In the genomic region with DNA sequence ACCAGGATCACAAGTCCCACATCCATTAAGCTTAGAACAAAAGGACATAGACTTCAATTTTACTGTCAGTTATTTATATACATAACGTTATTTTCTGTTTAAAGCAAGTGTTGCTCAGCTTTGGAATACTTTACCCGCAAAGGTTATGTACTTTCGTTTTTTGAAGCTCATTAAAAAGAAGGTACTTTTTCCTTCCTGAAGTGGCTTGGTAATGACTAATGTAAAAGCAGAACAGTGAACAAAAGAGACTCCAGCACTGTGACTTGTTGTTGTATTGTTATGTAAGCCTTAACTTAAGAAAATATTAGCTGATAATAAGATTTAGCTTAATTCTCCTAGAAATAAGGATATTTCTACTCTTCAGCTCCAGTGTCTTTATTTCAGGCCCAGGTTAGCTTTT, we compare ENCODE assay signal across 1 cellular context.
A peak's percentile ranks its signal among the peaks of the same experiment; 100 is the strongest.
TF ChIP-seq lines count a peak whose summit lies in the region.

No MANE protein-coding gene starts in this region.

TF ChIP-seq in GM12878, 131 proteins besides CTCF, POLR2A, EP300 and RAD21 (continued from another document and continues in another):
- peak; percentile 73 for TF ChIP-seq ATF7 (IDR thresholded peaks at IDR 0.05; ENCODE audit: low read depth)
- TF ChIP-seq, protein P1, sequence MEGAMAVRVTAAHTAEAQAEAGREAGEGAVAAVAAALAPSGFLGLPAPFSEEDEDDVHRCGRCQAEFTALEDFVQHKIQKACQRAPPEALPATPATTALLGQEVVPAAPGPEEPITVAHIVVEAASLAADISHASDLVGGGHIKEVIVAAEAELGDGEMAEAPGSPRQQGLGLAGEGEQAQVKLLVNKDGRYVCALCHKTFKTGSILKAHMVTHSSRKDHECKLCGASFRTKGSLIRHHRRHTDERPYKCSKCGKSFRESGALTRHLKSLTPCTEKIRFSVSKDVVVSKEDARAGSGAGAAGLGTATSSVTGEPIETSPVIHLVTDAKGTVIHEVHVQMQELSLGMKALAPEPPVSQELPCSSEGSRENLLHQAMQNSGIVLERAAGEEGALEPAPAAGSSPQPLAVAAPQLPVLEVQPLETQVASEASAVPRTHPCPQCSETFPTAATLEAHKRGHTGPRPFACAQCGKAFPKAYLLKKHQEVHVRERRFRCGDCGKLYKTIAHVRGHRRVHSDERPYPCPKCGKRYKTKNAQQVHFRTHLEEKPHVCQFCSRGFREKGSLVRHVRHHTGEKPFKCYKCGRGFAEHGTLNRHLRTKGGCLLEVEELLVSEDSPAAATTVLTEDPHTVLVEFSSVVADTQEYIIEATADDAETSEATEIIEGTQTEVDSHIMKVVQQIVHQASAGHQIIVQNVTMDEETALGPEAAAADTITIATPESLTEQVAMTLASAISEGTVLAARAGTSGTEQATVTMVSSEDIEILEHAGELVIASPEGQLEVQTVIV (IDR thresholded peaks at IDR 0.05; ENCODE audit: borderline replicate concordance, partially characterized antibody): no peak
- no peak for TF ChIP-seq SIX5 (IDR thresholded peaks at IDR 0.05; ENCODE audit: low read depth, low read length, severe bottlenecking)
- TF ChIP-seq MEF2B (IDR thresholded peaks at IDR 0.05; ENCODE audit: partially characterized antibody, poor library complexity, severe bottlenecking): peak; percentile 40
- TF ChIP-seq, protein P2, sequence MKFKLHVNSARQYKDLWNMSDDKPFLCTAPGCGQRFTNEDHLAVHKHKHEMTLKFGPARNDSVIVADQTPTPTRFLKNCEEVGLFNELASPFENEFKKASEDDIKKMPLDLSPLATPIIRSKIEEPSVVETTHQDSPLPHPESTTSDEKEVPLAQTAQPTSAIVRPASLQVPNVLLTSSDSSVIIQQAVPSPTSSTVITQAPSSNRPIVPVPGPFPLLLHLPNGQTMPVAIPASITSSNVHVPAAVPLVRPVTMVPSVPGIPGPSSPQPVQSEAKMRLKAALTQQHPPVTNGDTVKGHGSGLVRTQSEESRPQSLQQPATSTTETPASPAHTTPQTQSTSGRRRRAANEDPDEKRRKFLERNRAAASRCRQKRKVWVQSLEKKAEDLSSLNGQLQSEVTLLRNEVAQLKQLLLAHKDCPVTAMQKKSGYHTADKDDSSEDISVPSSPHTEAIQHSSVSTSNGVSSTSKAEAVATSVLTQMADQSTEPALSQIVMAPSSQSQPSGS (IDR thresholded peaks at IDR 0.05; ENCODE audit: low read length): 0 out of 2 replicates have a peak, but pooled peaks have one; percentile 19
- no peak for TF ChIP-seq SMC3 (IDR thresholded peaks at IDR 0.05; ENCODE audit: borderline replicate concordance, low read length)
- TF ChIP-seq ESRRA (IDR thresholded peaks at IDR 0.05; ENCODE audit: low read length): no peak
- no peak for TF ChIP-seq ZNF217 (IDR thresholded peaks at IDR 0.05)
- TF ChIP-seq, protein P3, sequence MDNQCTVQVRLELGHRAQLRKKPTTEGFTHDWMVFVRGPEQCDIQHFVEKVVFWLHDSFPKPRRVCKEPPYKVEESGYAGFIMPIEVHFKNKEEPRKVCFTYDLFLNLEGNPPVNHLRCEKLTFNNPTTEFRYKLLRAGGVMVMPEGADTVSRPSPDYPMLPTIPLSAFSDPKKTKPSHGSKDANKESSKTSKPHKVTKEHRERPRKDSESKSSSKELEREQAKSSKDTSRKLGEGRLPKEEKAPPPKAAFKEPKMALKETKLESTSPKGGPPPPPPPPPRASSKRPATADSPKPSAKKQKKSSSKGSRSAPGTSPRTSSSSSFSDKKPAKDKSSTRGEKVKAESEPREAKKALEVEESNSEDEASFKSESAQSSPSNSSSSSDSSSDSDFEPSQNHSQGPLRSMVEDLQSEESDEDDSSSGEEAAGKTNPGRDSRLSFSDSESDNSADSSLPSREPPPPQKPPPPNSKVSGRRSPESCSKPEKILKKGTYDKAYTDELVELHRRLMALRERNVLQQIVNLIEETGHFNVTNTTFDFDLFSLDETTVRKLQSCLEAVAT (IDR thresholded peaks at IDR 0.05): no peak
- TF ChIP-seq SP1 (IDR thresholded peaks at IDR 0.05; ENCODE audit: low read depth, low read length): no peak
- no peak for TF ChIP-seq CBFB (IDR thresholded peaks at IDR 0.05; ENCODE audit: low read depth)
- TF ChIP-seq, protein P4, sequence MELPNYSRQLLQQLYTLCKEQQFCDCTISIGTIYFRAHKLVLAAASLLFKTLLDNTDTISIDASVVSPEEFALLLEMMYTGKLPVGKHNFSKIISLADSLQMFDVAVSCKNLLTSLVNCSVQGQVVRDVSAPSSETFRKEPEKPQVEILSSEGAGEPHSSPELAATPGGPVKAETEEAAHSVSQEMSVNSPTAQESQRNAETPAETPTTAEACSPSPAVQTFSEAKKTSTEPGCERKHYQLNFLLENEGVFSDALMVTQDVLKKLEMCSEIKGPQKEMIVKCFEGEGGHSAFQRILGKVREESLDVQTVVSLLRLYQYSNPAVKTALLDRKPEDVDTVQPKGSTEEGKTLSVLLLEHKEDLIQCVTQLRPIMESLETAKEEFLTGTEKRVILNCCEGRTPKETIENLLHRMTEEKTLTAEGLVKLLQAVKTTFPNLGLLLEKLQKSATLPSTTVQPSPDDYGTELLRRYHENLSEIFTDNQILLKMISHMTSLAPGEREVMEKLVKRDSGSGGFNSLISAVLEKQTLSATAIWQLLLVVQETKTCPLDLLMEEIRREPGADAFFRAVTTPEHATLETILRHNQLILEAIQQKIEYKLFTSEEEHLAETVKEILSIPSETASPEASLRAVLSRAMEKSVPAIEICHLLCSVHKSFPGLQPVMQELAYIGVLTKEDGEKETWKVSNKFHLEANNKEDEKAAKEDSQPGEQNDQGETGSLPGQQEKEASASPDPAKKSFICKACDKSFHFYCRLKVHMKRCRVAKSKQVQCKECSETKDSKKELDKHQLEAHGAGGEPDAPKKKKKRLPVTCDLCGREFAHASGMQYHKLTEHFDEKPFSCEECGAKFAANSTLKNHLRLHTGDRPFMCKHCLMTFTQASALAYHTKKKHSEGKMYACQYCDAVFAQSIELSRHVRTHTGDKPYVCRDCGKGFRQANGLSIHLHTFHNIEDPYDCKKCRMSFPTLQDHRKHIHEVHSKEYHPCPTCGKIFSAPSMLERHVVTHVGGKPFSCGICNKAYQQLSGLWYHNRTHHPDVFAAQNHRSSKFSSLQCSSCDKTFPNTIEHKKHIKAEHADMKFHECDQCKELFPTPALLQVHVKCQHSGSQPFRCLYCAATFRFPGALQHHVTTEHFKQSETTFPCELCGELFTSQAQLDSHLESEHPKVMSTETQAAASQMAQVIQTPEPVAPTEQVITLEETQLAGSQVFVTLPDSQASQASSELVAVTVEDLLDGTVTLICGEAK (IDR thresholded peaks at IDR 0.05; ENCODE audit: borderline replicate concordance): no peak
- TF ChIP-seq ZSCAN29 (IDR thresholded peaks at IDR 0.05): no peak
- no peak for TF ChIP-seq CREM (IDR thresholded peaks at IDR 0.05; ENCODE audit: low read depth)
- no peak for TF ChIP-seq IRF4 (IDR thresholded peaks at IDR 0.05; ENCODE audit: low read depth, low read length)
- TF ChIP-seq HCFC1 (IDR thresholded peaks at IDR 0.05; ENCODE audit: low read length): no peak
- TF ChIP-seq, protein P5, sequence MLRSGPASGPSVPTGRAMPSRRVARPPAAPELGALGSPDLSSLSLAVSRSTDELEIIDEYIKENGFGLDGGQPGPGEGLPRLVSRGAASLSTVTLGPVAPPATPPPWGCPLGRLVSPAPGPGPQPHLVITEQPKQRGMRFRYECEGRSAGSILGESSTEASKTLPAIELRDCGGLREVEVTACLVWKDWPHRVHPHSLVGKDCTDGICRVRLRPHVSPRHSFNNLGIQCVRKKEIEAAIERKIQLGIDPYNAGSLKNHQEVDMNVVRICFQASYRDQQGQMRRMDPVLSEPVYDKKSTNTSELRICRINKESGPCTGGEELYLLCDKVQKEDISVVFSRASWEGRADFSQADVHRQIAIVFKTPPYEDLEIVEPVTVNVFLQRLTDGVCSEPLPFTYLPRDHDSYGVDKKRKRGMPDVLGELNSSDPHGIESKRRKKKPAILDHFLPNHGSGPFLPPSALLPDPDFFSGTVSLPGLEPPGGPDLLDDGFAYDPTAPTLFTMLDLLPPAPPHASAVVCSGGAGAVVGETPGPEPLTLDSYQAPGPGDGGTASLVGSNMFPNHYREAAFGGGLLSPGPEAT (IDR thresholded peaks at IDR 0.05; ENCODE audit: low read depth): peak; percentile 84
- no peak for TF ChIP-seq ZNF274 (IDR thresholded peaks at IDR 0.05; ENCODE audit: insufficient read depth, insufficient read length)
- no peak for TF ChIP-seq RB1 (IDR thresholded peaks at IDR 0.05; ENCODE audit: borderline replicate concordance)
- no peak for TF ChIP-seq RELA (IDR thresholded peaks at IDR 0.05; ENCODE audit: borderline replicate concordance, partially characterized antibody)
- TF ChIP-seq FOXK2 (IDR thresholded peaks at IDR 0.05): no peak
- peak; percentile 64 for TF ChIP-seq IKZF1 (conservative IDR thresholded peaks at IDR 0.05)
- no peak for TF ChIP-seq NR2C1 (IDR thresholded peaks at IDR 0.05)
- TF ChIP-seq MYC (IDR thresholded peaks at IDR 0.05; ENCODE audit: insufficient read depth, insufficient read length, insufficient replicate concordance, low read length, severe bottlenecking): no peak
- TF ChIP-seq HDAC6 (IDR thresholded peaks at IDR 0.05; ENCODE audit: unreplicated experiment): no peak
- no peak for TF ChIP-seq CEBPB (IDR thresholded peaks at IDR 0.05; ENCODE audit: borderline replicate concordance in 1 of 2, low read depth in 2 of 2, low read length in 2 of 2)
- no peak for TF ChIP-seq POLR2AphosphoS5 (IDR thresholded peaks at IDR 0.05; ENCODE audit: low read length)
- TF ChIP-seq RUNX3 (IDR thresholded peaks at IDR 0.05; ENCODE audit: low read length): peak; percentile 45; the same call in 1 of the 2 replicates
- TF ChIP-seq, protein P6, sequence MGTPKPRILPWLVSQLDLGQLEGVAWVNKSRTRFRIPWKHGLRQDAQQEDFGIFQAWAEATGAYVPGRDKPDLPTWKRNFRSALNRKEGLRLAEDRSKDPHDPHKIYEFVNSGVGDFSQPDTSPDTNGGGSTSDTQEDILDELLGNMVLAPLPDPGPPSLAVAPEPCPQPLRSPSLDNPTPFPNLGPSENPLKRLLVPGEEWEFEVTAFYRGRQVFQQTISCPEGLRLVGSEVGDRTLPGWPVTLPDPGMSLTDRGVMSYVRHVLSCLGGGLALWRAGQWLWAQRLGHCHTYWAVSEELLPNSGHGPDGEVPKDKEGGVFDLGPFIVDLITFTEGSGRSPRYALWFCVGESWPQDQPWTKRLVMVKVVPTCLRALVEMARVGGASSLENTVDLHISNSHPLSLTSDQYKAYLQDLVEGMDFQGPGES (IDR thresholded peaks at IDR 0.05): no peak
- no peak for TF ChIP-seq GATAD2B (conservative IDR thresholded peaks at IDR 0.05; ENCODE audit: low read depth)
- no peak for TF ChIP-seq TBL1XR1 (IDR thresholded peaks at IDR 0.05; ENCODE audit: low read depth, low read length)
- TF ChIP-seq, protein P7, sequence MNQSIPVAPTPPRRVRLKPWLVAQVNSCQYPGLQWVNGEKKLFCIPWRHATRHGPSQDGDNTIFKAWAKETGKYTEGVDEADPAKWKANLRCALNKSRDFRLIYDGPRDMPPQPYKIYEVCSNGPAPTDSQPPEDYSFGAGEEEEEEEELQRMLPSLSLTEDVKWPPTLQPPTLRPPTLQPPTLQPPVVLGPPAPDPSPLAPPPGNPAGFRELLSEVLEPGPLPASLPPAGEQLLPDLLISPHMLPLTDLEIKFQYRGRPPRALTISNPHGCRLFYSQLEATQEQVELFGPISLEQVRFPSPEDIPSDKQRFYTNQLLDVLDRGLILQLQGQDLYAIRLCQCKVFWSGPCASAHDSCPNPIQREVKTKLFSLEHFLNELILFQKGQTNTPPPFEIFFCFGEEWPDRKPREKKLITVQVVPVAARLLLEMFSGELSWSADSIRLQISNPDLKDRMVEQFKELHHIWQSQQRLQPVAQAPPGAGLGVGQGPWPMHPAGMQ (IDR thresholded peaks at IDR 0.05; ENCODE audit: borderline replicate concordance): no peak
- TF ChIP-seq, protein P8, sequence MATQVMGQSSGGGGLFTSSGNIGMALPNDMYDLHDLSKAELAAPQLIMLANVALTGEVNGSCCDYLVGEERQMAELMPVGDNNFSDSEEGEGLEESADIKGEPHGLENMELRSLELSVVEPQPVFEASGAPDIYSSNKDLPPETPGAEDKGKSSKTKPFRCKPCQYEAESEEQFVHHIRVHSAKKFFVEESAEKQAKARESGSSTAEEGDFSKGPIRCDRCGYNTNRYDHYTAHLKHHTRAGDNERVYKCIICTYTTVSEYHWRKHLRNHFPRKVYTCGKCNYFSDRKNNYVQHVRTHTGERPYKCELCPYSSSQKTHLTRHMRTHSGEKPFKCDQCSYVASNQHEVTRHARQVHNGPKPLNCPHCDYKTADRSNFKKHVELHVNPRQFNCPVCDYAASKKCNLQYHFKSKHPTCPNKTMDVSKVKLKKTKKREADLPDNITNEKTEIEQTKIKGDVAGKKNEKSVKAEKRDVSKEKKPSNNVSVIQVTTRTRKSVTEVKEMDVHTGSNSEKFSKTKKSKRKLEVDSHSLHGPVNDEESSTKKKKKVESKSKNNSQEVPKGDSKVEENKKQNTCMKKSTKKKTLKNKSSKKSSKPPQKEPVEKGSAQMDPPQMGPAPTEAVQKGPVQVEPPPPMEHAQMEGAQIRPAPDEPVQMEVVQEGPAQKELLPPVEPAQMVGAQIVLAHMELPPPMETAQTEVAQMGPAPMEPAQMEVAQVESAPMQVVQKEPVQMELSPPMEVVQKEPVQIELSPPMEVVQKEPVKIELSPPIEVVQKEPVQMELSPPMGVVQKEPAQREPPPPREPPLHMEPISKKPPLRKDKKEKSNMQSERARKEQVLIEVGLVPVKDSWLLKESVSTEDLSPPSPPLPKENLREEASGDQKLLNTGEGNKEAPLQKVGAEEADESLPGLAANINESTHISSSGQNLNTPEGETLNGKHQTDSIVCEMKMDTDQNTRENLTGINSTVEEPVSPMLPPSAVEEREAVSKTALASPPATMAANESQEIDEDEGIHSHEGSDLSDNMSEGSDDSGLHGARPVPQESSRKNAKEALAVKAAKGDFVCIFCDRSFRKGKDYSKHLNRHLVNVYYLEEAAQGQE (IDR thresholded peaks at IDR 0.05; ENCODE audit: low read depth, low read length): no peak
- no peak for TF ChIP-seq POLR2AphosphoS2 (IDR thresholded peaks at IDR 0.05; ENCODE audit: low read depth, low read length)
- TF ChIP-seq NR2C2 (IDR thresholded peaks at IDR 0.05; ENCODE audit: borderline replicate concordance, control insufficient read depth, insufficient read length, low read depth): no peak
- peak; percentile 72 for TF ChIP-seq SPI1 (IDR thresholded peaks at IDR 0.05; ENCODE audit: borderline replicate concordance, insufficient read depth, low read depth, low read length)
- peak; percentile 33; the same call in 1 of the 2 replicates for TF ChIP-seq CHD2 (IDR thresholded peaks at IDR 0.05; ENCODE audit: borderline replicate concordance, low read depth, low read length)
- no peak for TF ChIP-seq KAT2A (conservative IDR thresholded peaks at IDR 0.05; ENCODE audit: control insufficient read depth, low read depth, low read length)
- no peak for TF ChIP-seq STAT1 (conservative IDR thresholded peaks at IDR 0.05)
- no peak for TF ChIP-seq RCOR1 (conservative IDR thresholded peaks at IDR 0.05; ENCODE audit: low read depth, low read length)
